10 cellular contexts compared by ENCODE assay signal in genomic region chr4:53748328-53748772, GRCh38.
DNase-seq lines count a peak whose midpoint lies in the region; ATAC-seq and TF ChIP-seq lines count a peak whose summit lies in the region.
"Had no signal": no experiment of that assay in that cellular context is flagged by ENCODE, and none has a peak within 500 bp of the region (broad histone marks: within the 10 kb centered on the region; RNA-seq: fewer than 3 reads in every experiment).

No MANE protein-coding gene starts in this region.

- H3K27me3 Mint-ChIP-seq in activated T-helper 1 cell treated with anti-CD3 and anti-CD28 coated beads, Interleukin-12 subunit alpha, Interleukin-12 subunit beta, Interleukin-2, Interleukin-4 antibody, amounts not matched to agents 30 ng/mL and 10 ng/mL and 1 ng/mL, durations not matched to agents 14 hours and 24 hours and 36 hours (ENCODE audit: insufficient read depth): peaks cover 1% of the 10 kb centered on the region
- no peaks in the 10 kb centered on the region for H3K27me3 Mint-ChIP-seq in WTC11 (ENCODE audit: low read depth)

- H3K27me3 ChIP-seq in BLaER1: no peaks in the 10 kb centered on the region
- H3K27me3 ChIP-seq in ovary: no peaks in the 10 kb centered on the region

- H3K4me3 Mint-ChIP-seq in activated T-helper 1 cell treated with anti-CD3 and anti-CD28 coated beads, Interleukin-12 subunit alpha, Interleukin-12 subunit beta, Interleukin-2, Interleukin-4 antibody, amounts not matched to agents 30 ng/mL and 10 ng/mL and 1 ng/mL, durations not matched to agents 14 hours and 24 hours and 36 hours: no peak overlapping the region
- no peak overlapping the region for H3K4me3 Mint-ChIP-seq in WTC11

- peak overlapping the region; percentile 70 for H3K4me2 ChIP-seq in BLaER1

- H3K36me3 ChIP-seq in BLaER1: no peaks in the 10 kb centered on the region
- no peaks in the 10 kb centered on the region for H3K36me3 ChIP-seq in ovary

- no peaks in the 10 kb centered on the region for H4K20me1 ChIP-seq in BLaER1

- no peak for TF ChIP-seq POLR2A in ovary (IDR thresholded peaks at IDR 0.05)

- no peaks in the 10 kb centered on the region for H3K4me1 Mint-ChIP-seq in activated T-helper 1 cell treated with anti-CD3 and anti-CD28 coated beads, Interleukin-12 subunit alpha, Interleukin-12 subunit beta, Interleukin-2, Interleukin-4 antibody, amounts not matched to agents 30 ng/mL and 10 ng/mL and 1 ng/mL, durations not matched to agents 14 hours and 24 hours and 36 hours (ENCODE audit: low read depth)
- H3K4me1 Mint-ChIP-seq in WTC11: peaks cover 9% of the 10 kb centered on the region

- H3K27ac ChIP-seq in BLaER1 (peak overlapping the region; percentile 87), ovary (no peak overlapping the region)

- TF ChIP-seq EP300 in ovary (IDR thresholded peaks at IDR 0.05): no peak

- DNase-seq in NOMO-1 treated with DMSO at 0.1 percent for 48 hours (lab: John Stamatoyannopoulos, UW; ENCODE audit: unreplicated experiment) (peak; percentile 88), ovary (no peak), WTC11 (ENCODE audit: low spot score) (no peak), occipital lobe (lab: John Stamatoyannopoulos, UW) (no peak)
- no peak for DNase-seq in activated T-helper 1 cell treated with anti-CD3 and anti-CD28 coated beads, Interleukin-12 subunit alpha, Interleukin-12 subunit beta, Interleukin-2, Interleukin-4 antibody, amounts not matched to agents 30 ng/mL and 10 ng/mL and 1 ng/mL, durations not matched to agents 14 hours and 24 hours and 36 hours (ENCODE audit: low spot score)
- DNase-seq: cerebellar nuclear complex, GOT3 had no signal

- no peak overlapping the region for H3K27ac Mint-ChIP-seq in activated T-helper 1 cell treated with anti-CD3 and anti-CD28 coated beads, Interleukin-12 subunit alpha, Interleukin-12 subunit beta, Interleukin-2, Interleukin-4 antibody, amounts not matched to agents 30 ng/mL and 10 ng/mL and 1 ng/mL, durations not matched to agents 14 hours and 24 hours and 36 hours
- H3K27ac Mint-ChIP-seq in WTC11: no peak overlapping the region

- H3K4me1 ChIP-seq in BLaER1 (peaks cover 63% of the 10 kb centered on the region), ovary (ENCODE audit: insufficient read depth) (peaks cover 6% of the 10 kb centered on the region)

- intact Hi-C loops in ovary (cut with DNase I): no loop called here
- intact Hi-C loops in activated T-helper 1 cell treated with anti-CD3 and anti-CD28 coated beads, Interleukin-12 subunit alpha, Interleukin-12 subunit beta, Interleukin-2, Interleukin-4 antibody, amounts not matched to agents 30 ng/mL and 10 ng/mL and 1 ng/mL, durations not matched to agents 14 hours and 24 hours and 36 hours (cut with micrococcal nuclease): no loop called here

- H3K9me3 ChIP-seq in BLaER1: peaks cover 35% of the 10 kb centered on the region
- no peaks in the 10 kb centered on the region for H3K9me3 ChIP-seq in ovary

- POLR2A ChIA-PET in WTC11 (lab: Charles Lee): no interaction called here

- no peaks in the 10 kb centered on the region for H3K36me3 Mint-ChIP-seq in activated T-helper 1 cell treated with anti-CD3 and anti-CD28 coated beads, Interleukin-12 subunit alpha, Interleukin-12 subunit beta, Interleukin-2, Interleukin-4 antibody, amounts not matched to agents 30 ng/mL and 10 ng/mL and 1 ng/mL, durations not matched to agents 14 hours and 24 hours and 36 hours (ENCODE audit: low read depth)
- H3K36me3 Mint-ChIP-seq in WTC11: no peaks in the 10 kb centered on the region

- H3K9ac ChIP-seq in BLaER1: peak overlapping the region; percentile 57; the same call in 1 of the 2 replicates

- H3K9me3 Mint-ChIP-seq in activated T-helper 1 cell treated with anti-CD3 and anti-CD28 coated beads, Interleukin-12 subunit alpha, Interleukin-12 subunit beta, Interleukin-2, Interleukin-4 antibody, amounts not matched to agents 30 ng/mL and 10 ng/mL and 1 ng/mL, durations not matched to agents 14 hours and 24 hours and 36 hours: no peaks in the 10 kb centered on the region
- H3K9me3 Mint-ChIP-seq in WTC11: peaks cover 5% of the 10 kb centered on the region; the same call in 1 of the 2 replicates

- TF ChIP-seq CTCF in ovary (IDR thresholded peaks at IDR 0.05): no peak
- no peak for TF ChIP-seq CTCF in WTC11 (IDR thresholded peaks at IDR 0.05)

- CTCF ChIA-PET in WTC11 (lab: Charles Lee): interaction anchor here (0.9 kb wide), 1 partner anchor 485 kb away, joined by 3 read pairs; no protein-coding TSS in a partner anchor

- peak; percentile 94 for ATAC-seq in GM19372 (IDR thresholded peaks at IDR 0.05; ENCODE audit: low read depth, unreplicated experiment)
- peak; percentile 97 for ATAC-seq in HG02981 (IDR thresholded peaks at IDR 0.05; ENCODE audit: unreplicated experiment)
- ATAC-seq in WTC11: no peak

- 62 to 74% (median 66%) methylated on average over 2 of the region's 2 CpGs for WGBS in ovary, 3 donors

- H3K4me3 ChIP-seq in BLaER1 (0 out of 2 replicates have a peak overlapping the region, but pooled peaks have one; percentile 3), ovary (no peak overlapping the region)

TF ChIP-seq in WTC11, 78 proteins besides CTCF, POLR2A, EP300 and RAD21:
- TF ChIP-seq ZNF263 (CRISPR knock-in tag; IDR thresholded peaks at IDR 0.05; ENCODE audit: low read depth): no peak
- TF ChIP-seq, protein P1, sequence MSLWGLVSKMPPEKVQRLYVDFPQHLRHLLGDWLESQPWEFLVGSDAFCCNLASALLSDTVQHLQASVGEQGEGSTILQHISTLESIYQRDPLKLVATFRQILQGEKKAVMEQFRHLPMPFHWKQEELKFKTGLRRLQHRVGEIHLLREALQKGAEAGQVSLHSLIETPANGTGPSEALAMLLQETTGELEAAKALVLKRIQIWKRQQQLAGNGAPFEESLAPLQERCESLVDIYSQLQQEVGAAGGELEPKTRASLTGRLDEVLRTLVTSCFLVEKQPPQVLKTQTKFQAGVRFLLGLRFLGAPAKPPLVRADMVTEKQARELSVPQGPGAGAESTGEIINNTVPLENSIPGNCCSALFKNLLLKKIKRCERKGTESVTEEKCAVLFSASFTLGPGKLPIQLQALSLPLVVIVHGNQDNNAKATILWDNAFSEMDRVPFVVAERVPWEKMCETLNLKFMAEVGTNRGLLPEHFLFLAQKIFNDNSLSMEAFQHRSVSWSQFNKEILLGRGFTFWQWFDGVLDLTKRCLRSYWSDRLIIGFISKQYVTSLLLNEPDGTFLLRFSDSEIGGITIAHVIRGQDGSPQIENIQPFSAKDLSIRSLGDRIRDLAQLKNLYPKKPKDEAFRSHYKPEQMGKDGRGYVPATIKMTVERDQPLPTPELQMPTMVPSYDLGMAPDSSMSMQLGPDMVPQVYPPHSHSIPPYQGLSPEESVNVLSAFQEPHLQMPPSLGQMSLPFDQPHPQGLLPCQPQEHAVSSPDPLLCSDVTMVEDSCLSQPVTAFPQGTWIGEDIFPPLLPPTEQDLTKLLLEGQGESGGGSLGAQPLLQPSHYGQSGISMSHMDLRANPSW (CRISPR knock-in tag; conservative IDR thresholded peaks at IDR 0.05; ENCODE audit: low read depth): no peak
- TF ChIP-seq NR3C1 (CRISPR knock-in tag; conservative IDR thresholded peaks at IDR 0.05; ENCODE audit: low read depth): no peak
- TF ChIP-seq NFATC4 (CRISPR knock-in tag; IDR thresholded peaks at IDR 0.05): no peak
- no peak for TF ChIP-seq KAT7 (CRISPR knock-in tag; IDR thresholded peaks at IDR 0.05; ENCODE audit: borderline replicate concordance)
- no peak for TF ChIP-seq ZNF219 (CRISPR knock-in tag; IDR thresholded peaks at IDR 0.05; ENCODE audit: borderline replicate concordance)
- TF ChIP-seq, protein P2, sequence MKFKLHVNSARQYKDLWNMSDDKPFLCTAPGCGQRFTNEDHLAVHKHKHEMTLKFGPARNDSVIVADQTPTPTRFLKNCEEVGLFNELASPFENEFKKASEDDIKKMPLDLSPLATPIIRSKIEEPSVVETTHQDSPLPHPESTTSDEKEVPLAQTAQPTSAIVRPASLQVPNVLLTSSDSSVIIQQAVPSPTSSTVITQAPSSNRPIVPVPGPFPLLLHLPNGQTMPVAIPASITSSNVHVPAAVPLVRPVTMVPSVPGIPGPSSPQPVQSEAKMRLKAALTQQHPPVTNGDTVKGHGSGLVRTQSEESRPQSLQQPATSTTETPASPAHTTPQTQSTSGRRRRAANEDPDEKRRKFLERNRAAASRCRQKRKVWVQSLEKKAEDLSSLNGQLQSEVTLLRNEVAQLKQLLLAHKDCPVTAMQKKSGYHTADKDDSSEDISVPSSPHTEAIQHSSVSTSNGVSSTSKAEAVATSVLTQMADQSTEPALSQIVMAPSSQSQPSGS (CRISPR knock-in tag; IDR thresholded peaks at IDR 0.05; ENCODE audit: borderline replicate concordance, low read depth): no peak
- no peak for TF ChIP-seq AR (CRISPR knock-in tag; IDR thresholded peaks at IDR 0.05)
- TF ChIP-seq E2F5 (CRISPR knock-in tag; IDR thresholded peaks at IDR 0.05): no peak
